In genomic region chr1:11990303-11991032, GRCh38 we compare ENCODE assay signal across 12 cellular contexts. TPM values are rescaled to one million over a fixed set of nuclear protein-coding genes. Genes with fewer than 3 reads are reported as not detected.
DNase-seq lines count a peak whose midpoint lies in the region; ATAC-seq and TF ChIP-seq lines count a peak whose summit lies in the region.
"Had no signal": no experiment of that assay in that cellular context is flagged by ENCODE, and none has a peak within 500 bp of the region (broad histone marks: within the 10 kb centered on the region; RNA-seq: fewer than 3 reads in every experiment).

No MANE protein-coding gene starts in this region.

- H3K9me3 ChIP-seq in breast epithelium = no peaks in the 10 kb centered on the region

- peak overlapping the region; percentile 29 to 59 for H3K27ac ChIP-seq in breast epithelium

- no peak for TF ChIP-seq POLR2A in breast epithelium (IDR thresholded peaks at IDR 0.05)

- H3K4me1 Mint-ChIP-seq in MCF 10A (ENCODE audit: insufficient read depth, unreplicated experiment) = no peaks in the 10 kb centered on the region

- H3K4me3 Mint-ChIP-seq in MCF 10A (ENCODE audit: unreplicated experiment) = no peak overlapping the region
- H3K4me3 Mint-ChIP-seq: T-helper 1 cell treated with Interleukin-12 subunit alpha and Interleukin-12 subunit beta and Interleukin-4 antibody, amounts not matched to agents 30 μg/mL and 1 μg/mL, for 36 hours had no signal

- H3K4me1 ChIP-seq in breast epithelium = no peaks in the 10 kb centered on the region

- peaks cover 89% of the 10 kb centered on the region for H3K36me3 Mint-ChIP-seq in MCF 10A (ENCODE audit: insufficient read depth, unreplicated experiment)

- POLR2A ChIA-PET in MCF 10A (lab: Yijun Ruan, JAX) = interaction anchor here (1.1 to 1.2 kb wide), 2 partner anchors 9 to 12 kb away, joined by 4 read pairs; no protein-coding TSS in a partner anchor

- no peaks in the 10 kb centered on the region for H3K27me3 ChIP-seq in breast epithelium

- CTCF ChIA-PET in MCF 10A (lab: Yijun Ruan, JAX) = no interaction called here

- intact Hi-C loops in breast epithelium (cut with DNase I; ENCODE audit: low total_unique reads) (no loop called here), MCF 10A (cut with micrococcal nuclease) (no loop called here)

- no peak overlapping the region for H3K4me3 ChIP-seq in breast epithelium

- DNase-seq in breast epithelium (ENCODE audit: low spot score in 2 of 2) = no peak
- no peak for DNase-seq in MCF 10A (ENCODE audit: unreplicated experiment)
- DNase-seq in lung microvascular endothelial cell (ENCODE audit: low read depth in 2 of 2) = peak; percentile 74 to 95
- no peak for DNase-seq in activated effector memory CD4-positive, alpha-beta T cell treated with Interleukin-2 at 50 U/mL for 16 hours
- DNase-seq in activated gamma-delta T cell (lab: John Stamatoyannopoulos, UW) = no peak
- DNase-seq in SIG-M5 treated with dmso at 0.1 percent for 504 hours (lab: John Stamatoyannopoulos, UW; ENCODE audit: unreplicated experiment) = no peak
- no peak for DNase-seq in activated effector memory CD4-positive, alpha-beta T cell treated with anti-CD3 and anti-CD28 coated beads, Interleukin-2, amount 50 U/mL, for 16 hours
- DNase-seq: EL, islet precursor cell, NCI-H1417 treated with DMSO at 0.1 percent for 48 hours had no signal

- BruUV-seq in MCF 10A (replicated peaks; lab: Mats Ljungman, UMichigan) = no TSS peak

- H3K36me3 ChIP-seq in breast epithelium = peaks cover 4% of the 10 kb centered on the region

- peak; percentile 44 for ATAC-seq in esophagus mucosa

- TF ChIP-seq CTCF in breast epithelium (IDR thresholded peaks at IDR 0.05) (no peak), MCF 10A (IDR thresholded peaks at IDR 0.05; ENCODE audit: unreplicated experiment) (no peak)

- no peaks in the 10 kb centered on the region for H3K27me3 Mint-ChIP-seq in MCF 10A (ENCODE audit: insufficient read depth, unreplicated experiment)

- H3K27ac Mint-ChIP-seq in MCF 10A (ENCODE audit: low read depth, unreplicated experiment) = no peak overlapping the region
- H3K27ac Mint-ChIP-seq: T-helper 1 cell treated with Interleukin-12 subunit alpha and Interleukin-12 subunit beta and Interleukin-4 antibody, amounts not matched to agents 30 μg/mL and 1 μg/mL, for 36 hours had no signal

- H3K9me3 Mint-ChIP-seq in MCF 10A (ENCODE audit: unreplicated experiment) = no peaks in the 10 kb centered on the region
- H3K9me3 Mint-ChIP-seq: T-helper 1 cell treated with Interleukin-12 subunit alpha and Interleukin-12 subunit beta and Interleukin-4 antibody, amounts not matched to agents 30 μg/mL and 1 μg/mL, for 36 hours had no signal

RNA-seq across cellular contexts. Expression of gene MFN2, which starts 10.2 kb away (rescaled TPM):
- total RNA-seq in breast epithelium (10 to 100 TPM; 51.4 to 64.9 (median 62.1) TPM), MCF 10A (2022) (95.6 and 105 TPM in 2 replicates), esophagus mucosa (96.5 TPM), lung microvascular endothelial cell (41.0 and 56.5 TPM in 2 replicates)

RNA-seq across cellular contexts. Expression of gene MIIP, which starts 28.8 kb away (rescaled TPM):
- total RNA-seq in breast epithelium = 10 to 100 TPM; 29.0 to 34.4 (median 33.8) TPM
- 22.1 and 25.3 TPM in 2 replicates for total RNA-seq in MCF 10A (2022)
- total RNA-seq in esophagus mucosa = 15.2 TPM
- total RNA-seq in lung microvascular endothelial cell = 20.9 and 27.8 TPM in 2 replicates

RNA-seq across cellular contexts. Expression of gene PLOD1, which starts 56.0 kb away (rescaled TPM):
- total RNA-seq in breast epithelium = 10 to 100 TPM; 45.9 to 86.1 (median 57.5) TPM
- 47.2 and 48.2 TPM in 2 replicates for total RNA-seq in MCF 10A (2022)
- 26.5 TPM for total RNA-seq in esophagus mucosa
- total RNA-seq in lung microvascular endothelial cell = 135 and 141 TPM in 2 replicates

Comparison
In these comparisons a context has a peak if more than half of its experiments do, and no peak if none do; other contexts are left out.
1. DNase-seq: peak in lung microvascular endothelial cell (2 of 2); none in breast epithelium (0 of 2), MCF 10A (single experiment), activated effector memory CD4-positive, alpha-beta T cell treated with Interleukin-2 at 50 U/mL for 16 hours (single experiment), activated gamma-delta T cell (single experiment), SIG-M5 treated with dmso at 0.1 percent for 504 hours (single experiment) and activated effector memory CD4-positive, alpha-beta T cell treated with anti-CD3 and anti-CD28 coated beads, Interleukin-2, amount 50 U/mL, for 16 hours (single experiment).